ENCODE assay signal across 24 cellular contexts in genomic region chr19:30004403-30004802, GRCh38.
"Had no signal": no experiment of that assay in that cellular context is flagged by ENCODE, and none has a peak within 500 bp of the region (broad histone marks: within the 10 kb centered on the region; RNA-seq: fewer than 3 reads in every experiment).

No MANE protein-coding gene starts in this region.

- FAIRE-seq: kidney, TTC549 had no signal

- H3K27me3 Mint-ChIP-seq: activated CD8-positive, alpha-beta T cell treated with anti-CD3 and anti-CD28 coated beads for 36 hours; activated naive CD8-positive, alpha-beta T cell; effector memory CD8-positive, alpha-beta T cell; progenitor cell of endocrine pancreas had no signal

- H3K27me3 ChIP-seq: gastrocnemius medialis, right atrium auricular region, tibial artery, vagina had no signal

- H3K4me3 Mint-ChIP-seq: activated CD8-positive, alpha-beta T cell treated with anti-CD3 and anti-CD28 coated beads for 36 hours; activated naive CD8-positive, alpha-beta T cell; natural killer cell; T-helper 1 cell treated with Interleukin-12 subunit alpha and Interleukin-12 subunit beta and Interleukin-4 antibody, amounts not matched to agents 30 μg/mL and 1 μg/mL, for 36 hours; WTC11 had no signal

- ATAC-seq: activated CD8-positive, alpha-beta T cell treated with anti-CD3 and anti-CD28 coated beads for 36 hours; effector memory CD8-positive, alpha-beta T cell; gastrocnemius medialis; natural killer cell; WTC11 had no signal

- H3K9me3 ChIP-seq: gastrocnemius medialis, tibial artery had no signal

- DNase-seq: activated CD4-positive, alpha-beta T cell treated with anti-CD3 and anti-CD28 coated beads for 48 hours; activated CD8-positive, alpha-beta memory T cell treated with anti-CD3 and anti-CD28 coated beads, Interleukin-2, amount 50 U/mL, for 4 hours; activated CD8-positive, alpha-beta T cell treated with anti-CD3 and anti-CD28 coated beads for 36 hours; activated gamma-delta T cell treated with Interleukin-2 at 50 U/mL for 16 hours; amygdala; cerebellar nuclear complex; effector memory CD8-positive, alpha-beta T cell; gastrocnemius medialis; hippocampal formation; kidney; left ventricle myocardium inferior; natural killer cell; stimulated activated CD4-positive, alpha-beta T cell treated with anti-CD3 and anti-CD28 coated beads, Interleukin-15, amount 100 ng/mL, for 24 hours; stimulated activated CD4-positive, alpha-beta T cell treated with anti-CD3 and anti-CD28 coated beads, Interleukin-4, amount 100 ng/mL, for 1 hour; stimulated activated naive CD4-positive, alpha-beta T cell; tibial artery had no signal

- H3K4me1 ChIP-seq: left ventricle myocardium inferior, right atrium auricular region, tibial artery had no signal

- H3K9me3 Mint-ChIP-seq: effector memory CD8-positive, alpha-beta T cell had no signal

- H3K4me3 ChIP-seq: gastrocnemius medialis, left ventricle myocardium inferior, right atrium auricular region, skin epidermis, tibial artery, vagina had no signal

- H3K27ac Mint-ChIP-seq: activated CD8-positive, alpha-beta T cell treated with anti-CD3 and anti-CD28 coated beads for 36 hours; effector memory CD8-positive, alpha-beta T cell; natural killer cell; progenitor cell of endocrine pancreas; T-helper 1 cell treated with Interleukin-12 subunit alpha and Interleukin-12 subunit beta and Interleukin-4 antibody, amounts not matched to agents 30 μg/mL and 1 μg/mL, for 36 hours; WTC11 had no signal

- H3K27ac ChIP-seq: gastrocnemius medialis, left ventricle myocardium inferior, right atrium auricular region, skin epidermis, tibial artery, vagina had no signal
